2 cellular contexts compared by ENCODE assay signal in the genomic region with DNA sequence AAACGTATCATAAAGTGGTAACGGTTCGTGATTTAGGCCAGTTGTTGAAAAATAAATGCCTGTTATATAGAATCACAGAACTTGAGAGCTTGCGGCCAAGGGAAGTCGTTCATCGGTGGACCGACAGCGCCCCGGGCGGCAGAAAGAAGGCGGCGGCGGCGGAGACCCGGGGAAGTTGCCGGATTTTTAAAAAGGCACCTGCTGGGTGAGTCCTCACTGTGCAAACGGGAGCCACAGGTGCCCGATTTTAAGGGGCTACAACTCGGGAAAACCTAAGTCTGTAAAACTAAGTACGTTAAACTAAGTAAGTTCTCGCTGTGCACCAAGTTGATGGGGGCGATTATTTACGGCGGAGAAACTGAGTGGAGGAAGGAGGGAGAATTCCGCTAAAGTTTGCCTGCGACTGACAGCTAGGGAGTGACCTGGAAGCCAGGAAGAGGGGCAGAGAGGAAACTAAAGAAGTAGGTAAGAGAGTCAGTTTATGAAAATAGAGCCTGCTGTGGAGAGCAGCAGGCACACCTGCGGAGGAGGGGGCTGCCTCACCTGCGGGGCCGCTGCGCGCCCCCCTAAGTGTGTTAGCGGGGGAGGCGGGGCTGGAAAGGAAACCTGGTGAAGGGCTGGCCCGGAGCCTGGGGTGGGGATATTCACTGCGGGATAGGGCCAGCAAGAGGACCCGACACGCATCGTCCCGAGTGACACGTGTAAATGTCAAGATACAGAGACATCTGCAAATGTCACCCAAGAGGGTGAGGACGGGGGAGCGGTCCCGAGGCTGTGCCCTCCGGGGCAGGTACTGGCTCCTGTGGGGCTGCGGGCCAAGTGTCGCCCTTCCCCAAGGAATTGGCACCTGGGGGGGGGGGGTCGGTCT.
TF ChIP-seq lines count a peak whose summit lies in the region.

No MANE protein-coding gene starts in this region.

TF ChIP-seq in HCT116, 20 proteins besides CTCF, POLR2A, EP300 and RAD21 (continued from another document):
- TF ChIP-seq, protein P1, sequence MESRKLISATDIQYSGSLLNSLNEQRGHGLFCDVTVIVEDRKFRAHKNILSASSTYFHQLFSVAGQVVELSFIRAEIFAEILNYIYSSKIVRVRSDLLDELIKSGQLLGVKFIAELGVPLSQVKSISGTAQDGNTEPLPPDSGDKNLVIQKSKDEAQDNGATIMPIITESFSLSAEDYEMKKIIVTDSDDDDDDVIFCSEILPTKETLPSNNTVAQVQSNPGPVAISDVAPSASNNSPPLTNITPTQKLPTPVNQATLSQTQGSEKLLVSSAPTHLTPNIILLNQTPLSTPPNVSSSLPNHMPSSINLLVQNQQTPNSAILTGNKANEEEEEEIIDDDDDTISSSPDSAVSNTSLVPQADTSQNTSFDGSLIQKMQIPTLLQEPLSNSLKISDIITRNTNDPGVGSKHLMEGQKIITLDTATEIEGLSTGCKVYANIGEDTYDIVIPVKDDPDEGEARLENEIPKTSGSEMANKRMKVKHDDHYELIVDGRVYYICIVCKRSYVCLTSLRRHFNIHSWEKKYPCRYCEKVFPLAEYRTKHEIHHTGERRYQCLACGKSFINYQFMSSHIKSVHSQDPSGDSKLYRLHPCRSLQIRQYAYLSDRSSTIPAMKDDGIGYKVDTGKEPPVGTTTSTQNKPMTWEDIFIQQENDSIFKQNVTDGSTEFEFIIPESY (IDR thresholded peaks at IDR 0.05; ENCODE audit: extremely low read depth, insufficient replicate concordance, low read length): no peak
- no peak for TF ChIP-seq ELF1 (IDR thresholded peaks at IDR 0.05; ENCODE audit: borderline replicate concordance, low read depth)
- no peak for TF ChIP-seq SIN3A (IDR thresholded peaks at IDR 0.05; ENCODE audit: low read depth)
- no peak for TF ChIP-seq ZNF274 (IDR thresholded peaks at IDR 0.05; ENCODE audit: low read depth, low read length)
- TF ChIP-seq POLR2AphosphoS5 (IDR thresholded peaks at IDR 0.05; ENCODE audit: low read depth, low read length): no peak
- no peak for TF ChIP-seq EGR1 (IDR thresholded peaks at IDR 0.05; ENCODE audit: low read depth)
- TF ChIP-seq SP1 (IDR thresholded peaks at IDR 0.05; ENCODE audit: low read depth): no peak
- no peak for TF ChIP-seq YY1 (IDR thresholded peaks at IDR 0.05; ENCODE audit: extremely low read depth, insufficient replicate concordance, low read depth, low read length)
- TF ChIP-seq, protein P2, sequence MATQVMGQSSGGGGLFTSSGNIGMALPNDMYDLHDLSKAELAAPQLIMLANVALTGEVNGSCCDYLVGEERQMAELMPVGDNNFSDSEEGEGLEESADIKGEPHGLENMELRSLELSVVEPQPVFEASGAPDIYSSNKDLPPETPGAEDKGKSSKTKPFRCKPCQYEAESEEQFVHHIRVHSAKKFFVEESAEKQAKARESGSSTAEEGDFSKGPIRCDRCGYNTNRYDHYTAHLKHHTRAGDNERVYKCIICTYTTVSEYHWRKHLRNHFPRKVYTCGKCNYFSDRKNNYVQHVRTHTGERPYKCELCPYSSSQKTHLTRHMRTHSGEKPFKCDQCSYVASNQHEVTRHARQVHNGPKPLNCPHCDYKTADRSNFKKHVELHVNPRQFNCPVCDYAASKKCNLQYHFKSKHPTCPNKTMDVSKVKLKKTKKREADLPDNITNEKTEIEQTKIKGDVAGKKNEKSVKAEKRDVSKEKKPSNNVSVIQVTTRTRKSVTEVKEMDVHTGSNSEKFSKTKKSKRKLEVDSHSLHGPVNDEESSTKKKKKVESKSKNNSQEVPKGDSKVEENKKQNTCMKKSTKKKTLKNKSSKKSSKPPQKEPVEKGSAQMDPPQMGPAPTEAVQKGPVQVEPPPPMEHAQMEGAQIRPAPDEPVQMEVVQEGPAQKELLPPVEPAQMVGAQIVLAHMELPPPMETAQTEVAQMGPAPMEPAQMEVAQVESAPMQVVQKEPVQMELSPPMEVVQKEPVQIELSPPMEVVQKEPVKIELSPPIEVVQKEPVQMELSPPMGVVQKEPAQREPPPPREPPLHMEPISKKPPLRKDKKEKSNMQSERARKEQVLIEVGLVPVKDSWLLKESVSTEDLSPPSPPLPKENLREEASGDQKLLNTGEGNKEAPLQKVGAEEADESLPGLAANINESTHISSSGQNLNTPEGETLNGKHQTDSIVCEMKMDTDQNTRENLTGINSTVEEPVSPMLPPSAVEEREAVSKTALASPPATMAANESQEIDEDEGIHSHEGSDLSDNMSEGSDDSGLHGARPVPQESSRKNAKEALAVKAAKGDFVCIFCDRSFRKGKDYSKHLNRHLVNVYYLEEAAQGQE (IDR thresholded peaks at IDR 0.05; ENCODE audit: low read depth): no peak
- TF ChIP-seq, protein P3, sequence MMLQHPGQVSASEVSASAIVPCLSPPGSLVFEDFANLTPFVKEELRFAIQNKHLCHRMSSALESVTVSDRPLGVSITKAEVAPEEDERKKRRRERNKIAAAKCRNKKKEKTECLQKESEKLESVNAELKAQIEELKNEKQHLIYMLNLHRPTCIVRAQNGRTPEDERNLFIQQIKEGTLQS (IDR thresholded peaks at IDR 0.05): no peak

TF ChIP-seq in WTC11, 78 proteins besides CTCF, POLR2A, EP300 and RAD21 (continued from another document):
- TF ChIP-seq, protein P4, sequence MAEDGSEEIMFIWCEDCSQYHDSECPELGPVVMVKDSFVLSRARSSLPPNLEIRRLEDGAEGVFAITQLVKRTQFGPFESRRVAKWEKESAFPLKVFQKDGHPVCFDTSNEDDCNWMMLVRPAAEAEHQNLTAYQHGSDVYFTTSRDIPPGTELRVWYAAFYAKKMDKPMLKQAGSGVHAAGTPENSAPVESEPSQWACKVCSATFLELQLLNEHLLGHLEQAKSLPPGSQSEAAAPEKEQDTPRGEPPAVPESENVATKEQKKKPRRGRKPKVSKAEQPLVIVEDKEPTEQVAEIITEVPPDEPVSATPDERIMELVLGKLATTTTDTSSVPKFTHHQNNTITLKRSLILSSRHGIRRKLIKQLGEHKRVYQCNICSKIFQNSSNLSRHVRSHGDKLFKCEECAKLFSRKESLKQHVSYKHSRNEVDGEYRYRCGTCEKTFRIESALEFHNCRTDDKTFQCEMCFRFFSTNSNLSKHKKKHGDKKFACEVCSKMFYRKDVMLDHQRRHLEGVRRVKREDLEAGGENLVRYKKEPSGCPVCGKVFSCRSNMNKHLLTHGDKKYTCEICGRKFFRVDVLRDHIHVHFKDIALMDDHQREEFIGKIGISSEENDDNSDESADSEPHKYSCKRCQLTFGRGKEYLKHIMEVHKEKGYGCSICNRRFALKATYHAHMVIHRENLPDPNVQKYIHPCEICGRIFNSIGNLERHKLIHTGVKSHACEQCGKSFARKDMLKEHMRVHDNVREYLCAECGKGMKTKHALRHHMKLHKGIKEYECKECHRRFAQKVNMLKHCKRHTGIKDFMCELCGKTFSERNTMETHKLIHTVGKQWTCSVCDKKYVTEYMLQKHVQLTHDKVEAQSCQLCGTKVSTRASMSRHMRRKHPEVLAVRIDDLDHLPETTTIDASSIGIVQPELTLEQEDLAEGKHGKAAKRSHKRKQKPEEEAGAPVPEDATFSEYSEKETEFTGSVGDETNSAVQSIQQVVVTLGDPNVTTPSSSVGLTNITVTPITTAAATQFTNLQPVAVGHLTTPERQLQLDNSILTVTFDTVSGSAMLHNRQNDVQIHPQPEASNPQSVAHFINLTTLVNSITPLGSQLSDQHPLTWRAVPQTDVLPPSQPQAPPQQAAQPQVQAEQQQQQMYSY (CRISPR knock-in tag; IDR thresholded peaks at IDR 0.05): 0 out of 2 replicates have a peak, but pooled peaks have one; percentile 22
- TF ChIP-seq, protein P5, sequence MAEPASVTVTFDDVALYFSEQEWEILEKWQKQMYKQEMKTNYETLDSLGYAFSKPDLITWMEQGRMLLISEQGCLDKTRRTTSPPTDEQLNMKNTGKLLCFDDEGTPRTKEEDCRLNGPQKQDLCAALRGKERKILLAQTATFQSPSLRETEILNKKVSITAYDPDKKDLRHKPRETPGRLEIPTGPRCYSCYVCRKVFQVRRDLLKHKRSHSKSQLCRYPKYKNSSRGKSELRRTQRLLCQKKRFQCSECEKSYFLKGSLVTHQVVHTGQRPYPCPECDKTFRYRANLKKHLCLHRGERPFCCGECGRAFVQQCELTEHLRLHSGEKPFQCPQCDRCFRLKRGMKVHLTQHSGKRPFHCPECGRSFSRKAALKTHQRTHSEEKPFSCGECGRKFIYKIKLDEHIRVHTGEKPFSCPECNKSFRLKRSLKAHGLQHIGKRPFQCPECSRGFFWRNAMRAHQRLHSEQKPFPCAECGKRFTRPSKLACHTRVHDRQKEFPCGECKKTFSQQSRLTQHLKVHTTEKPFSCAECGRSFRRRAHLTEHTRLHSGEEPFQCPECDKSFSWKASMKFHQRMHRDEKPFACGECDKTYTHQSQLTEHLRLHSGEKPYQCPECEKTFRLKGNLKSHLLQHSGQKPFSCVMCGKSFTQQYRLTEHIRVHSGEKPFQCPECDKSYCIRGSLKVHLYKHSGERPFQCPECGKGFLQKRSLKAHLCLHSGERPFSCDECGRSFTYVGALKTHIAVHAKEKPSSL (CRISPR knock-in tag; conservative IDR thresholded peaks at IDR 0.05): no peak
